In genomic region chr22:36505998-36506635, GRCh38 we compare ENCODE assay signal across 8 cellular contexts.
DNase-seq lines count a peak whose midpoint lies in the region; ATAC-seq and TF ChIP-seq lines count a peak whose summit lies in the region.

No MANE protein-coding gene starts in this region.

- DNase-seq in stimulated activated naive CD8-positive, alpha-beta T cell treated with anti-CD3 and anti-CD28 coated beads, Interleukin-15, Interleukin-2, amounts not matched to agents 100 U/mL and 50 U/mL, for 24 hours, result no peak
- DNase-seq in cardiac fibroblast (ENCODE audit: low read depth in 2 of 2) (no peak), EL (no peak), NCI-H2227 treated with DMSO at 0.1 percent for 48 hours (lab: John Stamatoyannopoulos, UW) (no peak)

- peak overlapping the region; percentile 67 for H3K27ac Mint-ChIP-seq in stimulated activated naive CD8-positive, alpha-beta T cell treated with anti-CD3 and anti-CD28 coated beads, Interleukin-15, Interleukin-2, amounts not matched to agents 100 ng/mL and 50 ng/mL, for 24 hours

- peak overlapping the region; percentile 42 to 59 for H3K4me3 ChIP-seq in cardiac fibroblast (replicated peaks in 1 of 2; ENCODE audit: low read depth in 2 of 2, low read length in 2 of 2)
- peak overlapping the region; percentile 48 to 61 for H3K4me3 ChIP-seq in mucosa of rectum (ENCODE audit: low read length in 2 of 2)

- peaks cover 22% of the 10 kb centered on the region for H3K36me3 Mint-ChIP-seq in stimulated activated naive CD8-positive, alpha-beta T cell treated with anti-CD3 and anti-CD28 coated beads, Interleukin-15, Interleukin-2, amounts not matched to agents 100 ng/mL and 50 ng/mL, for 24 hours (ENCODE audit: low read depth)

- H3K9me3 Mint-ChIP-seq in stimulated activated naive CD8-positive, alpha-beta T cell treated with anti-CD3 and anti-CD28 coated beads, Interleukin-15, Interleukin-2, amounts not matched to agents 100 ng/mL and 50 ng/mL, for 24 hours, result no peaks in the 10 kb centered on the region

- no peak overlapping the region for H3K9ac ChIP-seq in mucosa of rectum (ENCODE audit: low read depth in 1 of 2, low read length in 2 of 2)

- no peak for ATAC-seq in stimulated activated naive CD8-positive, alpha-beta T cell treated with anti-CD3 and anti-CD28 coated beads, Interleukin-15, Interleukin-2, amounts not matched to agents 100 U/mL and 50 U/mL, for 24 hours
- ATAC-seq in HG02571 (IDR thresholded peaks at IDR 0.05; ENCODE audit: unreplicated experiment), result no peak
- no peak for ATAC-seq in HG02970 (IDR thresholded peaks at IDR 0.05; ENCODE audit: low FRiP score, unreplicated experiment)

- no peaks in the 10 kb centered on the region for H3K27me3 Mint-ChIP-seq in stimulated activated naive CD8-positive, alpha-beta T cell treated with anti-CD3 and anti-CD28 coated beads, Interleukin-15, Interleukin-2, amounts not matched to agents 100 ng/mL and 50 ng/mL, for 24 hours

- TF ChIP-seq CTCF in cardiac fibroblast (IDR thresholded peaks at IDR 0.05; ENCODE audit: low read depth, low read length), result no peak

- H3K27me3 ChIP-seq in mucosa of rectum (ENCODE audit: control insufficient read depth in 2 of 2, insufficient read depth in 2 of 2, low read length in 2 of 2), result no peaks in the 10 kb centered on the region

- peaks cover 8 to 9% of the 10 kb centered on the region in 2 donors for H3K36me3 ChIP-seq in mucosa of rectum (ENCODE audit: control insufficient read depth in 2 of 2, insufficient read depth in 2 of 2, low read length in 2 of 2)

- no peaks in the 10 kb centered on the region for H3K9me3 ChIP-seq in mucosa of rectum (ENCODE audit: control insufficient read depth in 2 of 2, low read length in 2 of 2)

- H3K27ac ChIP-seq in mucosa of rectum (ENCODE audit: low read depth in 2 of 2, low read length in 2 of 2), result peak overlapping the region; percentile 31 to 63

- H3K4me1 Mint-ChIP-seq in stimulated activated naive CD8-positive, alpha-beta T cell treated with anti-CD3 and anti-CD28 coated beads, Interleukin-15, Interleukin-2, amounts not matched to agents 100 ng/mL and 50 ng/mL, for 24 hours (ENCODE audit: low read depth), result peaks cover 26% of the 10 kb centered on the region

- H3K4me1 ChIP-seq in mucosa of rectum (ENCODE audit: control insufficient read depth in 2 of 2, insufficient read depth in 2 of 2, low read length in 2 of 2), result peaks cover 11 to 12% of the 10 kb centered on the region in 2 donors

- peak overlapping the region; percentile 57 for H3K4me3 Mint-ChIP-seq in stimulated activated naive CD8-positive, alpha-beta T cell treated with anti-CD3 and anti-CD28 coated beads, Interleukin-15, Interleukin-2, amounts not matched to agents 100 ng/mL and 50 ng/mL, for 24 hours
